ENCODE assay signal across 1 cellular context in genomic region chr6:22499815-22500214, GRCh38.
A peak's percentile ranks its signal among the peaks of the same experiment; 100 is the strongest.
TF ChIP-seq lines count a peak whose summit lies in the region.

No MANE protein-coding gene starts in this region.

TF ChIP-seq in SK-N-SH, 30 proteins besides CTCF, POLR2A, EP300 and RAD21 (continued from another document):
- TF ChIP-seq ZBTB33 (IDR thresholded peaks at IDR 0.05; ENCODE audit: borderline replicate concordance, low read depth) (no peak), GABPA (IDR thresholded peaks at IDR 0.05; ENCODE audit: low read depth) (no peak), RFX5 (IDR thresholded peaks at IDR 0.05; ENCODE audit: low read length) (no peak), MEF2A (IDR thresholded peaks at IDR 0.05; ENCODE audit: borderline replicate concordance, low read depth) (no peak), SMC3 (IDR thresholded peaks at IDR 0.05; ENCODE audit: low read depth, low read length) (no peak), MAX (IDR thresholded peaks at IDR 0.05; ENCODE audit: low read depth) (no peak), YY1 (IDR thresholded peaks at IDR 0.05; ENCODE audit: low read depth) (no peak), RCOR1 (IDR thresholded peaks at IDR 0.05; ENCODE audit: low read length) (peak; percentile 90), REST (IDR thresholded peaks at IDR 0.05; ENCODE audit: low read depth, low read length) (no peak), USF2 (IDR thresholded peaks at IDR 0.05; ENCODE audit: borderline replicate concordance, low read depth, low read length) (no peak), POLR2AphosphoS5 (IDR thresholded peaks at IDR 0.05; ENCODE audit: low read depth, low read length) (peak; percentile 42; the same call in 1 of the 2 replicates), TEAD4 (IDR thresholded peaks at IDR 0.05; ENCODE audit: borderline replicate concordance, insufficient read depth) (peak; percentile 60; the same call in 1 of the 2 replicates), FOXJ3 (CRISPR knock-in tag; IDR thresholded peaks at IDR 0.05) (peak; percentile 85), CHD2 (IDR thresholded peaks at IDR 0.05; ENCODE audit: low read length, partially characterized antibody) (peak; percentile 78)
TF ChIP-seq in SK-N-SH: peak in this region for 8.
